1 cellular context compared by ENCODE assay signal in genomic region chr19:45770192-45771101, GRCh38.
A peak's percentile ranks its signal among the peaks of the same experiment; 100 is the strongest.
TF ChIP-seq lines count a peak whose summit lies in the region.

No MANE protein-coding gene starts in this region.

TF ChIP-seq in K562, 482 proteins besides CTCF, POLR2A, EP300 and RAD21 (continued from another document and continues in another):
- TF ChIP-seq RREB1 (CRISPR knock-in tag; IDR thresholded peaks at IDR 0.05) (no peak), ZBTB7A (IDR thresholded peaks at IDR 0.05; ENCODE audit: borderline replicate concordance, control insufficient read depth, low read depth, low read length) (peak; percentile 94), ZC3H8 (IDR thresholded peaks at IDR 0.05) (no peak), MEF2A (IDR thresholded peaks at IDR 0.05; ENCODE audit: control insufficient read depth, low read depth, low read length) (no peak), HOMEZ (CRISPR knock-in tag; IDR thresholded peaks at IDR 0.05) (no peak), TAF1 (IDR thresholded peaks at IDR 0.05; ENCODE audit: control insufficient read depth, extremely low read depth, insufficient read depth, low read length, severe bottlenecking) (peak; percentile 12), KDM2B (CRISPR knock-in tag; IDR thresholded peaks at IDR 0.05) (peak; percentile 68; the same call in 1 of the 2 replicates), MTA2 (IDR thresholded peaks at IDR 0.05; ENCODE audit: low read depth) (no peak), BRCA1 (IDR thresholded peaks at IDR 0.05) (no peak), BRCA1 (CRISPR knock-in tag; IDR thresholded peaks at IDR 0.05) (0 out of 2 replicates have a peak, but pooled peaks have one; percentile 11), SUPT5H (IDR thresholded peaks at IDR 0.05) (peak; percentile 73), SRF (CRISPR knock-in tag; IDR thresholded peaks at IDR 0.05) (peak; percentile 20 to 85; a peak in 3 of 4 replicates), SMARCB1 (IDR thresholded peaks at IDR 0.05; ENCODE audit: insufficient read length, low read depth) (no peak), ZNF583 (CRISPR knock-in tag; IDR thresholded peaks at IDR 0.05) (no peak), ZNF41 (CRISPR knock-in tag; conservative IDR thresholded peaks at IDR 0.05) (no peak), ZNF165 (CRISPR knock-in tag; IDR thresholded peaks at IDR 0.05; ENCODE audit: borderline replicate concordance) (no peak), ZNF76 (CRISPR knock-in tag; IDR thresholded peaks at IDR 0.05; ENCODE audit: borderline replicate concordance) (peak; percentile 25; the same call in 1 of the 2 replicates), ZNF740 (CRISPR knock-in tag; IDR thresholded peaks at IDR 0.05) (no peak; the same call in none of the 2 replicates), ZNF740 (tag; IDR thresholded peaks at IDR 0.05) (no peak), NCOA1 (IDR thresholded peaks at IDR 0.05; ENCODE audit: low read depth) (no peak), FOXM1 (IDR thresholded peaks at IDR 0.05; ENCODE audit: low read depth) (no peak; the same call in 1 of the 2 replicates), FOXM1 (CRISPR knock-in tag; IDR thresholded peaks at IDR 0.05; ENCODE audit: low read depth) (0 out of 2 replicates have a peak, but pooled peaks have one; percentile 42), MECOM (CRISPR knock-in tag; IDR thresholded peaks at IDR 0.05) (no peak), ADNP (tag; IDR thresholded peaks at IDR 0.05) (no peak), CBX5 (IDR thresholded peaks at IDR 0.05; ENCODE audit: borderline replicate concordance, low read depth) (no peak), KDM4B (IDR thresholded peaks at IDR 0.05; ENCODE audit: borderline replicate concordance in 2 of 2, low read depth in 1 of 2) (peak in 1 of 2 experiments; percentile 53; a peak in 1 of 4 replicates), ZNF561 (CRISPR knock-in tag; conservative IDR thresholded peaks at IDR 0.05) (no peak), TGIF2 (CRISPR knock-in tag; IDR thresholded peaks at IDR 0.05) (peak; percentile 52; the same call in 1 of the 2 replicates), CHD4 (IDR thresholded peaks at IDR 0.05; ENCODE audit: insufficient read depth, insufficient replicate concordance, low read depth, low read length, poor library complexity, severe bottlenecking) (no peak), ZBED1 (IDR thresholded peaks at IDR 0.05) (no peak), YBX1 (IDR thresholded peaks at IDR 0.05) (no peak), RHOXF2B (CRISPR knock-in tag; conservative IDR thresholded peaks at IDR 0.05) (no peak), ZNF445 (CRISPR knock-in tag; IDR thresholded peaks at IDR 0.05; ENCODE audit: low read depth) (no peak), MIER1 (IDR thresholded peaks at IDR 0.05; ENCODE audit: low read depth) (no peak), PURB (CRISPR knock-in tag; IDR thresholded peaks at IDR 0.05; ENCODE audit: low read depth) (no peak), ELF1 (tag; IDR thresholded peaks at IDR 0.05) (no peak), TAF15 (IDR thresholded peaks at IDR 0.05; ENCODE audit: low read depth, low read length) (no peak), CBFA2T2 (conservative IDR thresholded peaks at IDR 0.05) (no peak), PHF21A (IDR thresholded peaks at IDR 0.05; ENCODE audit: borderline replicate concordance, low read depth) (no peak; the same call in 1 of the 2 replicates), SIN3B (IDR thresholded peaks at IDR 0.05; ENCODE audit: low read depth) (peak; percentile 71), ZNF79 (CRISPR knock-in tag; IDR thresholded peaks at IDR 0.05; ENCODE audit: low read depth) (no peak), ZNF57 (CRISPR knock-in tag; IDR thresholded peaks at IDR 0.05) (no peak), ZNF197 (CRISPR knock-in tag; IDR thresholded peaks at IDR 0.05; ENCODE audit: low read depth) (no peak), ZFP91 (CRISPR knock-in tag; IDR thresholded peaks at IDR 0.05) (no peak), ZNF282 (CRISPR knock-in tag; IDR thresholded peaks at IDR 0.05) (peak; percentile 45; the same call in 1 of the 2 replicates), POU5F1 (IDR thresholded peaks at IDR 0.05; ENCODE audit: borderline replicate concordance, low read depth, low read length, partially characterized antibody) (no peak)
- TF ChIP-seq, protein P1, sequence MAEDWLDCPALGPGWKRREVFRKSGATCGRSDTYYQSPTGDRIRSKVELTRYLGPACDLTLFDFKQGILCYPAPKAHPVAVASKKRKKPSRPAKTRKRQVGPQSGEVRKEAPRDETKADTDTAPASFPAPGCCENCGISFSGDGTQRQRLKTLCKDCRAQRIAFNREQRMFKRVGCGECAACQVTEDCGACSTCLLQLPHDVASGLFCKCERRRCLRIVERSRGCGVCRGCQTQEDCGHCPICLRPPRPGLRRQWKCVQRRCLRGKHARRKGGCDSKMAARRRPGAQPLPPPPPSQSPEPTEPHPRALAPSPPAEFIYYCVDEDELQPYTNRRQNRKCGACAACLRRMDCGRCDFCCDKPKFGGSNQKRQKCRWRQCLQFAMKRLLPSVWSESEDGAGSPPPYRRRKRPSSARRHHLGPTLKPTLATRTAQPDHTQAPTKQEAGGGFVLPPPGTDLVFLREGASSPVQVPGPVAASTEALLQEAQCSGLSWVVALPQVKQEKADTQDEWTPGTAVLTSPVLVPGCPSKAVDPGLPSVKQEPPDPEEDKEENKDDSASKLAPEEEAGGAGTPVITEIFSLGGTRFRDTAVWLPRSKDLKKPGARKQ (CRISPR knock-in tag; IDR thresholded peaks at IDR 0.05), result no peak
- TF ChIP-seq, protein P2, sequence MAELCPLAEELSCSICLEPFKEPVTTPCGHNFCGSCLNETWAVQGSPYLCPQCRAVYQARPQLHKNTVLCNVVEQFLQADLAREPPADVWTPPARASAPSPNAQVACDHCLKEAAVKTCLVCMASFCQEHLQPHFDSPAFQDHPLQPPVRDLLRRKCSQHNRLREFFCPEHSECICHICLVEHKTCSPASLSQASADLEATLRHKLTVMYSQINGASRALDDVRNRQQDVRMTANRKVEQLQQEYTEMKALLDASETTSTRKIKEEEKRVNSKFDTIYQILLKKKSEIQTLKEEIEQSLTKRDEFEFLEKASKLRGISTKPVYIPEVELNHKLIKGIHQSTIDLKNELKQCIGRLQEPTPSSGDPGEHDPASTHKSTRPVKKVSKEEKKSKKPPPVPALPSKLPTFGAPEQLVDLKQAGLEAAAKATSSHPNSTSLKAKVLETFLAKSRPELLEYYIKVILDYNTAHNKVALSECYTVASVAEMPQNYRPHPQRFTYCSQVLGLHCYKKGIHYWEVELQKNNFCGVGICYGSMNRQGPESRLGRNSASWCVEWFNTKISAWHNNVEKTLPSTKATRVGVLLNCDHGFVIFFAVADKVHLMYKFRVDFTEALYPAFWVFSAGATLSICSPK (IDR thresholded peaks at IDR 0.05; ENCODE audit: borderline replicate concordance), result no peak
- TF ChIP-seq, protein P3, sequence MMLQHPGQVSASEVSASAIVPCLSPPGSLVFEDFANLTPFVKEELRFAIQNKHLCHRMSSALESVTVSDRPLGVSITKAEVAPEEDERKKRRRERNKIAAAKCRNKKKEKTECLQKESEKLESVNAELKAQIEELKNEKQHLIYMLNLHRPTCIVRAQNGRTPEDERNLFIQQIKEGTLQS (IDR thresholded peaks at IDR 0.05), result no peak
- TF ChIP-seq, protein P3 (CRISPR knock-in tag; conservative IDR thresholded peaks at IDR 0.05), result no peak
- TF ChIP-seq, protein P4, sequence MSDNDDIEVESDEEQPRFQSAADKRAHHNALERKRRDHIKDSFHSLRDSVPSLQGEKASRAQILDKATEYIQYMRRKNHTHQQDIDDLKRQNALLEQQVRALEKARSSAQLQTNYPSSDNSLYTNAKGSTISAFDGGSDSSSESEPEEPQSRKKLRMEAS (CRISPR knock-in tag; IDR thresholded peaks at IDR 0.05), result peak; percentile 92
- TF ChIP-seq, protein P5, sequence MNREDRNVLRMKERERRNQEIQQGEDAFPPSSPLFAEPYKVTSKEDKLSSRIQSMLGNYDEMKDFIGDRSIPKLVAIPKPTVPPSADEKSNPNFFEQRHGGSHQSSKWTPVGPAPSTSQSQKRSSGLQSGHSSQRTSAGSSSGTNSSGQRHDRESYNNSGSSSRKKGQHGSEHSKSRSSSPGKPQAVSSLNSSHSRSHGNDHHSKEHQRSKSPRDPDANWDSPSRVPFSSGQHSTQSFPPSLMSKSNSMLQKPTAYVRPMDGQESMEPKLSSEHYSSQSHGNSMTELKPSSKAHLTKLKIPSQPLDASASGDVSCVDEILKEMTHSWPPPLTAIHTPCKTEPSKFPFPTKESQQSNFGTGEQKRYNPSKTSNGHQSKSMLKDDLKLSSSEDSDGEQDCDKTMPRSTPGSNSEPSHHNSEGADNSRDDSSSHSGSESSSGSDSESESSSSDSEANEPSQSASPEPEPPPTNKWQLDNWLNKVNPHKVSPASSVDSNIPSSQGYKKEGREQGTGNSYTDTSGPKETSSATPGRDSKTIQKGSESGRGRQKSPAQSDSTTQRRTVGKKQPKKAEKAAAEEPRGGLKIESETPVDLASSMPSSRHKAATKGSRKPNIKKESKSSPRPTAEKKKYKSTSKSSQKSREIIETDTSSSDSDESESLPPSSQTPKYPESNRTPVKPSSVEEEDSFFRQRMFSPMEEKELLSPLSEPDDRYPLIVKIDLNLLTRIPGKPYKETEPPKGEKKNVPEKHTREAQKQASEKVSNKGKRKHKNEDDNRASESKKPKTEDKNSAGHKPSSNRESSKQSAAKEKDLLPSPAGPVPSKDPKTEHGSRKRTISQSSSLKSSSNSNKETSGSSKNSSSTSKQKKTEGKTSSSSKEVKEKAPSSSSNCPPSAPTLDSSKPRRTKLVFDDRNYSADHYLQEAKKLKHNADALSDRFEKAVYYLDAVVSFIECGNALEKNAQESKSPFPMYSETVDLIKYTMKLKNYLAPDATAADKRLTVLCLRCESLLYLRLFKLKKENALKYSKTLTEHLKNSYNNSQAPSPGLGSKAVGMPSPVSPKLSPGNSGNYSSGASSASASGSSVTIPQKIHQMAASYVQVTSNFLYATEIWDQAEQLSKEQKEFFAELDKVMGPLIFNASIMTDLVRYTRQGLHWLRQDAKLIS (CRISPR knock-in tag; IDR thresholded peaks at IDR 0.05), result peak; percentile 95
